Comparison of ENCODE assay signal across 6 cellular contexts in genomic region chr14:80518173-80518572, GRCh38.
"Had no signal": no experiment of that assay in that cellular context is flagged by ENCODE, and none has a peak within 500 bp of the region (broad histone marks: within the 10 kb centered on the region; RNA-seq: fewer than 3 reads in every experiment).

No MANE protein-coding gene starts in this region.

- ATAC-seq: HepG2, K562 had no signal

- FAIRE-seq: HepG2, HTR-8/SVneo, K562 had no signal

- H3K4me3 ChIP-seq: K562 had no signal

- H3K27ac ChIP-seq: HL-60 had no signal

- DNase-seq: IMR-90, KBM-7 had no signal
